17 cellular contexts compared by ENCODE assay signal in genomic region chr19:41739361-41739760, GRCh38. TPM values are rescaled to one million over a fixed set of nuclear protein-coding genes. Genes with fewer than 3 reads are reported as not detected.
DNase-seq lines count a peak whose midpoint lies in the region; ATAC-seq and TF ChIP-seq lines count a peak whose summit lies in the region.
"Had no signal": no experiment of that assay in that cellular context is flagged by ENCODE, and none has a peak within 500 bp of the region (broad histone marks: within the 10 kb centered on the region; RNA-seq: fewer than 3 reads in every experiment).

No MANE protein-coding gene starts in this region.

- H2AFZ ChIP-seq in PC-3 (ENCODE audit: low read length): no peak overlapping the region
- H2AFZ ChIP-seq: GM23248 had no signal

- H3K4me1 Mint-ChIP-seq in Calu3 (ENCODE audit: low read depth, unreplicated experiment) (peaks cover 31% of the 10 kb centered on the region), type B pancreatic cell (ENCODE audit: unreplicated experiment) (no peaks in the 10 kb centered on the region)

- H3K36me3 Mint-ChIP-seq in Calu3 (ENCODE audit: insufficient read depth, unreplicated experiment) (peaks cover 8% of the 10 kb centered on the region), type B pancreatic cell (no peaks in the 10 kb centered on the region)
- H3K36me3 Mint-ChIP-seq: CD4-positive, alpha-beta memory T cell had no signal

- H3K27ac Mint-ChIP-seq in Calu3 (ENCODE audit: unreplicated experiment): peak overlapping the region; percentile 72
- no peak overlapping the region for H3K27ac Mint-ChIP-seq in type B pancreatic cell
- H3K27ac Mint-ChIP-seq: CD4-positive, alpha-beta memory T cell had no signal

- 55 to 88% methylated on average over 1 to 3 of the region's 3 CpGs for WGBS in transverse colon (ENCODE audit: low coverage in 1 of 2), 2 donors

- no peak for ATAC-seq in PC-3

- BruUV-seq in Calu3 (replicated peaks; lab: Mats Ljungman, UMichigan) (no TSS peak), PC-3 (replicated peaks; lab: Mats Ljungman, UMichigan) (no TSS peak)

- TF ChIP-seq EP300 in transverse colon (IDR thresholded peaks at IDR 0.05; ENCODE audit: low read depth): no peak

- no peak overlapping the region for H3K4me2 ChIP-seq in PC-3 (ENCODE audit: low read length)

- H3K9me2 ChIP-seq in PC-3 (replicated peaks; ENCODE audit: low read length): no peaks in the 10 kb centered on the region

- no peaks in the 10 kb centered on the region for H3K9me3 Mint-ChIP-seq in Calu3 (ENCODE audit: low read depth, unreplicated experiment)
- peaks cover 5% of the 10 kb centered on the region for H3K9me3 Mint-ChIP-seq in type B pancreatic cell
- H3K9me3 Mint-ChIP-seq: CD4-positive, alpha-beta memory T cell had no signal

- TF ChIP-seq CTCF in Calu3 (IDR thresholded peaks at IDR 0.05; ENCODE audit: unreplicated experiment): no peak
- TF ChIP-seq CTCF in PC-3 (conservative IDR thresholded peaks at IDR 0.05; ENCODE audit: low read depth, low read length): no peak
- TF ChIP-seq CTCF in epithelial cell of esophagus (IDR thresholded peaks at IDR 0.05; ENCODE audit: insufficient read depth, low read depth, low read length, missing control alignments): no peak
- TF ChIP-seq CTCF in transverse colon (IDR thresholded peaks at IDR 0.05): no peak
- TF ChIP-seq CTCF in type B pancreatic cell (conservative IDR thresholded peaks at IDR 0.05): no peak

- no peaks in the 10 kb centered on the region for H4K20me1 ChIP-seq in PC-3 (ENCODE audit: low read length)

- no peaks in the 10 kb centered on the region for H3K79me2 ChIP-seq in PC-3 (ENCODE audit: low read length)

- H3F3A ChIP-seq in PC-3 (ENCODE audit: low read length, unreplicated experiment): peaks cover 3% of the 10 kb centered on the region

- H3K4me1 ChIP-seq in PC-3 (ENCODE audit: insufficient read depth, low read length) (peaks cover 35% of the 10 kb centered on the region), transverse colon (peaks cover 3 to 62% (median 16%) of the 10 kb centered on the region in 4 donors)

- POLR2A ChIA-PET in PC-3 (lab: Charles Lee; ENCODE audit: unreplicated experiment): no interaction called here

- CTCF ChIA-PET in Calu3 (lab: Charles Lee) (interaction anchor here (1.2 kb wide), 1 partner anchor 32 kb away, joined by 4 read pairs; no protein-coding TSS in a partner anchor), PC-3 (lab: Charles Lee) (no interaction called here)

- DNase-seq in Calu3: peak; percentile 50
- peak; percentile 59 for DNase-seq in PC-3
- peak; percentile 27 for DNase-seq in epithelial cell of esophagus (ENCODE audit: low read depth)
- DNase-seq in transverse colon: no peak
- no peak for DNase-seq in NCI-H146 (lab: John Stamatoyannopoulos, UW)
- no peak for DNase-seq in type B pancreatic cell (ENCODE audit: extremely low spot score, unreplicated experiment)
- no peak for DNase-seq in stimulated activated CD4-positive, alpha-beta T cell treated with anti-CD3 and anti-CD28 coated beads, Interleukin-4, amount 100 ng/mL, for 24 hours
- DNase-seq: 8988T; C1 segment of cervical spinal cord; CD4-positive, alpha-beta memory T cell; COR-L47; DND-41; GM23248; H7; HCEC 1CT had no signal

- H3K27me3 Mint-ChIP-seq in Calu3 (ENCODE audit: unreplicated experiment) (peaks cover 5% of the 10 kb centered on the region), type B pancreatic cell (no peaks in the 10 kb centered on the region)

- H3K9me3 ChIP-seq in PC-3 (ENCODE audit: low read length): no peaks in the 10 kb centered on the region
- H3K9me3 ChIP-seq in transverse colon: no peaks in the 10 kb centered on the region

- H3K27me3 ChIP-seq in PC-3 (ENCODE audit: low read length): no peaks in the 10 kb centered on the region
- no peaks in the 10 kb centered on the region for H3K27me3 ChIP-seq in transverse colon

- in situ Hi-C loops in transverse colon (cut with MboI; ENCODE audit: low pct_ligation_motif_present in 1 of 4, low pct_unique_long_range_greater_than_20kb in 1 of 4, low sequenced_read_pairs in 3 of 4): no loop called here

- no peak for TF ChIP-seq POLR2A in transverse colon (IDR thresholded peaks at IDR 0.05)

- H3K36me3 ChIP-seq in PC-3 (ENCODE audit: low read depth, low read length): no peaks in the 10 kb centered on the region
- H3K36me3 ChIP-seq in transverse colon: no peaks in the 10 kb centered on the region

- no peak overlapping the region for H3K27ac ChIP-seq in PC-3 (ENCODE audit: low read length)
- peak overlapping the region in 3 of 4 donors; percentile 57 to 76 (median 73) for H3K27ac ChIP-seq in transverse colon
- H3K27ac ChIP-seq: GM23248 had no signal

- H3K9ac ChIP-seq in PC-3 (ENCODE audit: low read length): no peak overlapping the region
- H3K9ac ChIP-seq: GM23248 had no signal

- intact Hi-C loops in Calu3 (cut with micrococcal nuclease; ENCODE audit: unreplicated experiment): no loop called here
- intact Hi-C loops in PC-3 (cut with micrococcal nuclease): no loop called here
- intact Hi-C loops in transverse colon (cut with DNase I; ENCODE audit: low total_unique reads): no loop called here

- H3K4me3 ChIP-seq in PC-3 (ENCODE audit: low read length) (no peak overlapping the region), epithelial cell of esophagus (ENCODE audit: low read length) (no peak overlapping the region), transverse colon (no peak overlapping the region)
- H3K4me3 ChIP-seq: GM23248 had no signal

- H3K4me3 Mint-ChIP-seq in Calu3 (ENCODE audit: low read depth, unreplicated experiment) (no peak overlapping the region), type B pancreatic cell (no peak overlapping the region)
- H3K4me3 Mint-ChIP-seq: CD4-positive, alpha-beta memory T cell had no signal

RNA-seq across cellular contexts. Expression of gene CEACAM6, which starts 16.0 kb away (rescaled TPM):
- total RNA-seq in Calu3 (2022) (44.5 and 98.9 TPM in 2 replicates), PC-3 (2014; rRNA removed) (7.1 and 9.0 TPM in 2 replicates), transverse colon (100 to 1,000 TPM in 2 of 4 donors, 10 to 100 TPM in 2; 33.8 to 209 (median 104) TPM), type B pancreatic cell (ENCODE audit: low replicate concordance) (29.8 and 76.1 TPM in 2 replicates)
- total RNA-seq: CD4-positive, alpha-beta memory T cell; GM23248; H1; H7 had no signal

RNA-seq across cellular contexts. Expression of gene CEACAM5, which starts 30.9 kb away (rescaled TPM):
- total RNA-seq in Calu3 (2022) (1.1 and 3.4 TPM in 2 replicates), PC-3 (2014; rRNA removed) (0.75 and 2.8 TPM in 2 replicates), transverse colon (1,000 to 10,000 TPM in 3 of 4 donors, 10 to 100 TPM in 1; 95.5 to 1,964 (median 1,677) TPM), type B pancreatic cell (ENCODE audit: low replicate concordance) (13.5 and 13.9 TPM in 2 replicates)
- total RNA-seq: CD4-positive, alpha-beta memory T cell; GM23248; H1; H7 had no signal

RNA-seq across cellular contexts. Expression of gene CEACAM7, which starts 51.3 kb away (rescaled TPM):
- 5.9 and 9.0 TPM in 2 replicates for total RNA-seq in Calu3 (2022)
- total RNA-seq in PC-3 (2014; rRNA removed): not detected in 2 replicates
- 1,000 to 10,000 TPM in 3 of 4 donors, 10 to 100 TPM in 1; 26.3 to 2,498 (median 1,946) TPM for total RNA-seq in transverse colon
- total RNA-seq in type B pancreatic cell (ENCODE audit: low replicate concordance): 4.4 and 8.0 TPM in 2 replicates
- total RNA-seq: CD4-positive, alpha-beta memory T cell; GM23248; H1; H7 had no signal

RNA-seq across cellular contexts. Expression of gene CEACAM3, which starts 57.0 kb away (rescaled TPM):
- not detected in 2 replicates for total RNA-seq in Calu3 (2022)
- total RNA-seq in PC-3 (2014; rRNA removed): not detected in 2 replicates
- total RNA-seq in transverse colon: 1 to 10 TPM in 2 of 4 donors, under 1 TPM in 1, not detected in 1; 0.82 to 2.2 (median 1.6) TPM
- not detected in 2 replicates for total RNA-seq in type B pancreatic cell (ENCODE audit: low replicate concordance)
- total RNA-seq: A673; CD4-positive, alpha-beta memory T cell; GM23248; H1; H7 had no signal

Comparison
In these comparisons a context has a peak if more than half of its experiments do, and no peak if none do; other contexts are left out.
1. DNase-seq: peak in Calu3 (single experiment), PC-3 (single experiment) and epithelial cell of esophagus (single experiment); none in transverse colon (single experiment), NCI-H146 (single experiment), type B pancreatic cell (single experiment) and stimulated activated CD4-positive, alpha-beta T cell treated with anti-CD3 and anti-CD28 coated beads, Interleukin-4, amount 100 ng/mL, for 24 hours (single experiment).